ENCODE assay signal across 20 cellular contexts in the genomic region with DNA sequence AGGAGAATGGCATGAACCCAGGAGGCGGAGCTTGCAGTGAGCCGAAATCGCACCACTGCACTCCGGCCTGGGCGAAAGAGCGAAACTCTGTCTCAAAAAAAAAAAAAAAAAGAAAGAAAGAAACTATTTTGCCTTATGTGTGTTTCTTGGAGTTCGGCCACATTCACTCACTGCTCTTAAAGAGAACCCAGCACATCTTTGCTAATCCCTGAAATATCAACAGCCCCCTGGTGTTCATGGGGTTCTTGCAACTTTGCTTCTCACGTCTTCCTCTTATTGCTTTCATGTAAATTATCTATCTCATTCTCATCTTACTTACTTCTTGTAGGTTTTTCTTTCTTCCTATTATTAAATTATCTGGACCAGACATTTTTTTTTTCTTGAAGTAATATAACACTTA.
A peak's percentile ranks its signal among the peaks of the same experiment; 100 is the strongest.
DNase-seq lines count a peak whose midpoint lies in the region; ATAC-seq and TF ChIP-seq lines count a peak whose summit lies in the region.
"Had no signal": no experiment of that assay in that cellular context is flagged by ENCODE, and none has a peak within 500 bp of the region (broad histone marks: within the 10 kb centered on the region; RNA-seq: fewer than 3 reads in every experiment).

No MANE protein-coding gene starts in this region.

- H3K9me3 ChIP-seq in Karpas-422 (ENCODE audit: low read length) (no peaks in the 10 kb centered on the region), right cardiac atrium (ENCODE audit: control insufficient read depth, low read length) (no peaks in the 10 kb centered on the region)
- H3K9me3 ChIP-seq: BLaER1, Caco-2, HAP-1 had no signal

- H3K9ac ChIP-seq in Karpas-422 (ENCODE audit: low read length), result no peak overlapping the region
- H3K9ac ChIP-seq in mesendoderm (ENCODE audit: low read length), result no peak overlapping the region
- H3K9ac ChIP-seq: BLaER1 had no signal

- CTCF ChIA-PET in activated naive CD4-positive, alpha-beta T cell treated with anti-CD3 and anti-CD28 coated beads for 36 hours (lab: Charles Lee), result no interaction called here

- H3K27me3 Mint-ChIP-seq in activated naive CD4-positive, alpha-beta T cell treated with anti-CD3 and anti-CD28 coated beads for 36 hours (ENCODE audit: low read depth), result no peaks in the 10 kb centered on the region
- H3K27me3 Mint-ChIP-seq: CD4-positive, CD25-positive, alpha-beta regulatory T cell had no signal

- no peak overlapping the region for H2BK15ac ChIP-seq in mesendoderm (replicated peaks; ENCODE audit: low read depth)

- H4K8ac ChIP-seq in mesendoderm (ENCODE audit: low read depth, low read length), result no peak overlapping the region

- H2BK5ac ChIP-seq in mesendoderm (ENCODE audit: low read length), result no peak overlapping the region

- H3K4me1 Mint-ChIP-seq in activated naive CD4-positive, alpha-beta T cell treated with anti-CD3 and anti-CD28 coated beads for 36 hours (ENCODE audit: low read depth), result no peaks in the 10 kb centered on the region
- H3K4me1 Mint-ChIP-seq: B cell; CD4-positive, CD25-positive, alpha-beta regulatory T cell had no signal

- H3K4ac ChIP-seq in mesendoderm (ENCODE audit: low read depth, low read length), result no peak overlapping the region

- H2AK5ac ChIP-seq in mesendoderm (ENCODE audit: low read length), result no peak overlapping the region

- ATAC-seq in right cardiac atrium, result no peak
- ATAC-seq: CD8-positive, alpha-beta T cell had no signal

- no peaks in the 10 kb centered on the region for H3K9me3 Mint-ChIP-seq in activated naive CD4-positive, alpha-beta T cell treated with anti-CD3 and anti-CD28 coated beads for 36 hours

- H3K27ac Mint-ChIP-seq in activated naive CD4-positive, alpha-beta T cell treated with anti-CD3 and anti-CD28 coated beads for 36 hours, result no peak overlapping the region
- H3K27ac Mint-ChIP-seq: B cell; CD4-positive, CD25-positive, alpha-beta regulatory T cell; CD8-positive, alpha-beta T cell; HFFc6 had no signal

- no peaks in the 10 kb centered on the region for H3K4me1 ChIP-seq in Karpas-422 (ENCODE audit: low read length)
- no peaks in the 10 kb centered on the region for H3K4me1 ChIP-seq in mesendoderm (ENCODE audit: control insufficient read depth, low read depth, low read length)
- H3K4me1 ChIP-seq in right cardiac atrium (ENCODE audit: control insufficient read depth, insufficient read depth, low read length), result no peaks in the 10 kb centered on the region
- H3K4me1 ChIP-seq: BLaER1, Caco-2, HAP-1 had no signal

- H3K27ac ChIP-seq in Karpas-422 (ENCODE audit: low read length) (no peak overlapping the region), mesendoderm (ENCODE audit: low read depth, low read length) (no peak overlapping the region), dorsolateral prefrontal cortex (no peak overlapping the region), right cardiac atrium (ENCODE audit: low read length) (no peak overlapping the region)
- H3K27ac ChIP-seq: 22Rv1, BLaER1, C4-2B had no signal

- peak; percentile 3 for DNase-seq in DMS 273 (lab: John Stamatoyannopoulos, UW; ENCODE audit: unreplicated experiment)
- DNase-seq in DMS 273 treated with DMSO at 0.1 percent for 48 hours (lab: John Stamatoyannopoulos, UW), result no peak
- peak; percentile 50 for DNase-seq in Karpas-422
- peak; percentile 0 for DNase-seq in astrocyte of the spinal cord (ENCODE audit: low read depth, low spot score)
- DNase-seq in mesendoderm, result peak; percentile 21
- no peak for DNase-seq in dorsolateral prefrontal cortex
- no peak for DNase-seq in activated naive CD4-positive, alpha-beta T cell treated with anti-CD3 and anti-CD28 coated beads for 36 hours
- no peak for DNase-seq in right cardiac atrium
- DNase-seq: Caco-2; CD4-positive, CD25-positive, alpha-beta regulatory T cell; CD8-positive, alpha-beta T cell; DMS53; DMS79 treated with DMSO at 0.1 percent for 48 hours; GF-D8; HFFc6 had no signal

- no peaks in the 10 kb centered on the region for H3K79me2 ChIP-seq in Karpas-422 (ENCODE audit: low read length)
- no peaks in the 10 kb centered on the region for H3K79me2 ChIP-seq in mesendoderm (ENCODE audit: control insufficient read depth, insufficient read depth, low read length)

- no peak overlapping the region for H4K5ac ChIP-seq in mesendoderm (ENCODE audit: low read length)

- H3K36me3 Mint-ChIP-seq in activated naive CD4-positive, alpha-beta T cell treated with anti-CD3 and anti-CD28 coated beads for 36 hours (ENCODE audit: low read depth), result no peaks in the 10 kb centered on the region
- H3K36me3 Mint-ChIP-seq: CD4-positive, CD25-positive, alpha-beta regulatory T cell; CD8-positive, alpha-beta T cell had no signal

- no peak overlapping the region for H3K4me2 ChIP-seq in Karpas-422 (ENCODE audit: low read depth, low read length, poor library complexity, severe bottlenecking)
- no peak overlapping the region for H3K4me2 ChIP-seq in mesendoderm (ENCODE audit: low read length)
- H3K4me2 ChIP-seq: BLaER1 had no signal

- H3K56ac ChIP-seq in mesendoderm (ENCODE audit: low read length), result no peak overlapping the region

- in situ Hi-C loops in astrocyte of the spinal cord (cut with HindIII; ENCODE audit: low sequenced_read_pairs), result no loop called here

- H3K27me3 ChIP-seq in Karpas-422 (ENCODE audit: low read length), result no peaks in the 10 kb centered on the region
- no peaks in the 10 kb centered on the region for H3K27me3 ChIP-seq in mesendoderm (ENCODE audit: insufficient read depth, low read length, poor library complexity)
- no peaks in the 10 kb centered on the region for H3K27me3 ChIP-seq in dorsolateral prefrontal cortex
- H3K27me3 ChIP-seq in right cardiac atrium (ENCODE audit: control insufficient read depth, insufficient read depth), result no peaks in the 10 kb centered on the region
- H3K27me3 ChIP-seq: BLaER1 had no signal

- H3K79me1 ChIP-seq in mesendoderm (ENCODE audit: low read length), result no peaks in the 10 kb centered on the region

- H4K20me1 ChIP-seq in Karpas-422 (ENCODE audit: insufficient read depth, low read depth, low read length), result no peaks in the 10 kb centered on the region
- H4K20me1 ChIP-seq: BLaER1 had no signal

- H3K23ac ChIP-seq in mesendoderm (ENCODE audit: low read length), result no peak overlapping the region

- H2BK120ac ChIP-seq in mesendoderm (ENCODE audit: low read depth, low read length), result no peak overlapping the region

- no peak overlapping the region for H3K4me3 Mint-ChIP-seq in activated naive CD4-positive, alpha-beta T cell treated with anti-CD3 and anti-CD28 coated beads for 36 hours
- H3K4me3 Mint-ChIP-seq: B cell; CD4-positive, CD25-positive, alpha-beta regulatory T cell; CD8-positive, alpha-beta T cell; HFFc6 had no signal

- intact Hi-C loops in dorsolateral prefrontal cortex (cut with DNase I), result loop anchor here in 1 of 2 donors (5.0 kb wide), 1 partner anchor 124 kb away; a partner anchor contains a TSS
- intact Hi-C loops in activated naive CD4-positive, alpha-beta T cell treated with anti-CD3 and anti-CD28 coated beads for 36 hours (cut with micrococcal nuclease), result no loop called here
- intact Hi-C loops in right cardiac atrium (cut with DNase I), result no loop called here

- H2AFZ ChIP-seq in Karpas-422 (ENCODE audit: low read length), result no peak overlapping the region

- H3K9me2 ChIP-seq in Karpas-422 (replicated peaks; ENCODE audit: insufficient read depth, low read length), result no peaks in the 10 kb centered on the region

- WGBS in mesendoderm (ENCODE audit: extremely low coverage, insufficient coverage, low lambda C conversion rate), result no CpG with 5 or more reads among the region's 8 CpGs
- WGBS in right cardiac atrium, result 56% methylated on average over 8 of the region's 8 CpGs

- TF ChIP-seq CTCF in astrocyte of the spinal cord (IDR thresholded peaks at IDR 0.05; ENCODE audit: low read depth, low read length), result no peak
- no peak for TF ChIP-seq CTCF in dorsolateral prefrontal cortex (IDR thresholded peaks at IDR 0.05 in 54 of 56, conservative IDR thresholded peaks at IDR 0.05 in 2 of 56; ENCODE audit: low read depth in 1 of 56, partially characterized antibody in 56 of 56)

- H3K4me3 ChIP-seq in Karpas-422 (ENCODE audit: low read length), result no peak overlapping the region
- no peak overlapping the region for H3K4me3 ChIP-seq in astrocyte of the spinal cord (ENCODE audit: low read depth, low read length)
- H3K4me3 ChIP-seq in mesendoderm (ENCODE audit: low read length), result no peak overlapping the region
- H3K4me3 ChIP-seq in dorsolateral prefrontal cortex, result no peak overlapping the region
- H3K4me3 ChIP-seq in right cardiac atrium (ENCODE audit: low read length), result no peak overlapping the region
- H3K4me3 ChIP-seq: BLaER1, HAP-1 had no signal

- no peaks in the 10 kb centered on the region for H3K36me3 ChIP-seq in Karpas-422 (ENCODE audit: insufficient read depth, low read length)
- H3K36me3 ChIP-seq in mesendoderm (ENCODE audit: control insufficient read depth, insufficient read depth, low read length), result no peaks in the 10 kb centered on the region
- H3K36me3 ChIP-seq: BLaER1, HAP-1 had no signal

- no peak overlapping the region for H3K18ac ChIP-seq in mesendoderm (ENCODE audit: low read length)

Comparison
In these comparisons a context has a peak if more than half of its experiments do, and no peak if none do; other contexts are left out.
1. DNase-seq: peak in DMS 273 (single experiment), Karpas-422 (single experiment), astrocyte of the spinal cord (single experiment) and mesendoderm (single experiment); none in DMS 273 treated with DMSO at 0.1 percent for 48 hours (single experiment), dorsolateral prefrontal cortex (0 of 10), activated naive CD4-positive, alpha-beta T cell treated with anti-CD3 and anti-CD28 coated beads for 36 hours (single experiment) and right cardiac atrium (0 of 3).